In the genomic region with DNA sequence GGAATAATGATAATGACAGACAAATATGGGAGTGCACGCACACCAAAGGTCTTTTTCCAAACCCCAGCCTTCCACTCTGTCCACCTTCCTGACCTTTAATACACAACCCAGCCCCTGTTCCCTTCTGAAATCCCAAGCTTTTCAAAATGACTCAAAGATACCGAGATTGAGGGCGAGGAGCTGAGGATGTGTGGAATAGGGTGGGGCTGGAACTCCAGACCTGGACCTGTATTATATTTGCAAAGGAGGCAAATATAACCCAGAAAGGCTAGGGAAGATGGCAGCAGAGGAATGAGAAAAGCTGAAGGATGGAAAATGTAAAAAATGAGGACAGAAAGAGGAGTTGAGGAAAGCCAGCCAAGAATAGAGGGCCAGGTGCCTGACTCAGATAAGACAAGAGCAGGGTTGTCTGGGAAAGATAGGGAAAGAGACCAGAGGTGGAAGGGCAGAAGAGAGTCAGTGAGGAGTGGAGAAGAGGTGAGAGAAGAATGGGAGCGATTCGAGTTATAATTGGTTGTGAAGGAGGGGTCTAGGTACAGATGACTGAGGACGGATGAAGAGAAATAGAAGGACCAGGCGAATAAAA, we compare ENCODE assay signal across 8 cellular contexts. TPM values are rescaled to one million over a fixed set of nuclear protein-coding genes. Genes with fewer than 3 reads are reported as not detected.
DNase-seq lines count a peak whose midpoint lies in the region; ATAC-seq and TF ChIP-seq lines count a peak whose summit lies in the region.

No MANE protein-coding gene starts in this region.

- no peak overlapping the region for H3K9ac ChIP-seq in adipocyte (ENCODE audit: low read length)

- H3K27me3 ChIP-seq in adipocyte (replicated peaks; ENCODE audit: control insufficient read depth, insufficient read depth, low read length) (no peaks in the 10 kb centered on the region), layer of hippocampus (ENCODE audit: control insufficient read depth, insufficient read depth, low read length) (no peaks in the 10 kb centered on the region), upper lobe of right lung (no peaks in the 10 kb centered on the region)

- H3K4me1 ChIP-seq in HEK293 (ENCODE audit: control insufficient read depth, insufficient read depth, low read length) (peaks cover 34% of the 10 kb centered on the region), adipocyte (ENCODE audit: control insufficient read depth, insufficient read depth, low read length) (peaks cover 32% of the 10 kb centered on the region), upper lobe of right lung (peaks cover 33% of the 10 kb centered on the region)

- H3K9me3 ChIP-seq in HEK293 (ENCODE audit: control insufficient read depth, insufficient read depth, low read depth, low read length) = no peaks in the 10 kb centered on the region
- no peaks in the 10 kb centered on the region for H3K9me3 ChIP-seq in adipocyte (ENCODE audit: control insufficient read depth, low read length)
- H3K9me3 ChIP-seq in upper lobe of right lung = no peaks in the 10 kb centered on the region

- H3K36me3 ChIP-seq in HEK293 (ENCODE audit: control insufficient read depth in 2 of 2, insufficient read depth in 1 of 2, low read length in 2 of 2) = peaks cover 5 to 9% of the 10 kb centered on the region in 2 experiments; a peak in 2 of 3 replicates
- H3K36me3 ChIP-seq in adipocyte (ENCODE audit: control insufficient read depth, insufficient read depth, low read length, severe bottlenecking) = peaks cover 6% of the 10 kb centered on the region
- H3K36me3 ChIP-seq in upper lobe of right lung = peaks cover 4% of the 10 kb centered on the region

- CTCF ChIA-PET in HEK293 (lab: Yijun Ruan, JAX) = interaction anchor here (0.6 to 7.8 kb wide), 7 partner anchors 11 to 300 kb away, joined by 3 to 140 read pairs (median 4); a partner anchor contains a TSS

- ATAC-seq in upper lobe of right lung = no peak
- ATAC-seq in HG03039 (IDR thresholded peaks at IDR 0.05; ENCODE audit: unreplicated experiment) = no peak
- no peak for ATAC-seq in GM19328 (IDR thresholded peaks at IDR 0.05; ENCODE audit: unreplicated experiment)

- TF ChIP-seq CTCF in HEK293 (tag by site-specific recombination; IDR thresholded peaks at IDR 0.05) (no peak), upper lobe of right lung (IDR thresholded peaks at IDR 0.05) (no peak)

- peak; percentile 44 for DNase-seq in ACHN
- peak; percentile 34 for DNase-seq in adipocyte (ENCODE audit: low read depth)
- DNase-seq in upper lobe of right lung = no peak
- DNase-seq in SIG-M5 treated with dmso at 0.1 percent for 504 hours (lab: John Stamatoyannopoulos, UW; ENCODE audit: unreplicated experiment) = no peak

- H3K27ac ChIP-seq in HEK293 (ENCODE audit: extremely low read depth, low read depth, low read length) = peak overlapping the region; percentile 92
- peak overlapping the region; percentile 98 for H3K27ac ChIP-seq in layer of hippocampus (ENCODE audit: low read depth, low read length)
- peak overlapping the region; percentile 80 for H3K27ac ChIP-seq in upper lobe of right lung

- in situ Hi-C loops in ACHN (cut with HindIII; ENCODE audit: low pct_ligation_motif_present, low pct_unique_long_range_greater_than_20kb, low sequenced_read_pairs) = no loop called here

- intact Hi-C loops in upper lobe of right lung (cut with DNase I) = no loop called here

- POLR2A ChIA-PET in HEK293 (lab: Yijun Ruan, JAX) = interaction anchor here (1.6 to 3.9 kb wide), 3 partner anchors 11 to 87 kb away, joined by 4 to 79 read pairs (median 36); a partner anchor contains a TSS

- H3K4me3 ChIP-seq in HEK293 (ENCODE audit: low read depth, low read length) (no peak overlapping the region), adipocyte (ENCODE audit: low read length) (peak overlapping the region; percentile 90), upper lobe of right lung (peak overlapping the region; percentile 75)

TF ChIP-seq in HEK293, 187 proteins besides CTCF, POLR2A, EP300 and RAD21 (continues in another document):
- TF ChIP-seq ZNF350 (tag by site-specific recombination; IDR thresholded peaks at IDR 0.05) (no peak), PRDM1 (tag by site-specific recombination; IDR thresholded peaks at IDR 0.05) (peak; percentile 90), ZNF366 (tag by site-specific recombination; conservative IDR thresholded peaks at IDR 0.05) (peak; percentile 95), ZNF335 (tag by site-specific recombination; conservative IDR thresholded peaks at IDR 0.05) (peak; percentile 60; the same call in 1 of the 2 replicates), ZNF837 (tag by site-specific recombination; IDR thresholded peaks at IDR 0.05) (no peak), ZBTB17 (tag by site-specific recombination; IDR thresholded peaks at IDR 0.05) (peak; percentile 24; the same call in 1 of the 2 replicates), ZNF423 (tag by site-specific recombination; IDR thresholded peaks at IDR 0.05) (no peak)
- TF ChIP-seq, protein P1, sequence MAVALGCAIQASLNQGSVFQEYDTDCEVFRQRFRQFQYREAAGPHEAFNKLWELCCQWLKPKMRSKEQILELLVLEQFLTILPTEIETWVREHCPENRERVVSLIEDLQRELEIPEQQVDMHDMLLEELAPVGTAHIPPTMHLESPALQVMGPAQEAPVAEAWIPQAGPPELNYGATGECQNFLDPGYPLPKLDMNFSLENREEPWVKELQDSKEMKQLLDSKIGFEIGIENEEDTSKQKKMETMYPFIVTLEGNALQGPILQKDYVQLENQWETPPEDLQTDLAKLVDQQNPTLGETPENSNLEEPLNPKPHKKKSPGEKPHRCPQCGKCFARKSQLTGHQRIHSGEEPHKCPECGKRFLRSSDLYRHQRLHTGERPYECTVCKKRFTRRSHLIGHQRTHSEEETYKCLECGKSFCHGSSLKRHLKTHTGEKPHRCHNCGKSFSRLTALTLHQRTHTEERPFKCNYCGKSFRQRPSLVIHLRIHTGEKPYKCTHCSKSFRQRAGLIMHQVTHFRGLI (tag by site-specific recombination; IDR thresholded peaks at IDR 0.05) = no peak
- TF ChIP-seq, protein P2, sequence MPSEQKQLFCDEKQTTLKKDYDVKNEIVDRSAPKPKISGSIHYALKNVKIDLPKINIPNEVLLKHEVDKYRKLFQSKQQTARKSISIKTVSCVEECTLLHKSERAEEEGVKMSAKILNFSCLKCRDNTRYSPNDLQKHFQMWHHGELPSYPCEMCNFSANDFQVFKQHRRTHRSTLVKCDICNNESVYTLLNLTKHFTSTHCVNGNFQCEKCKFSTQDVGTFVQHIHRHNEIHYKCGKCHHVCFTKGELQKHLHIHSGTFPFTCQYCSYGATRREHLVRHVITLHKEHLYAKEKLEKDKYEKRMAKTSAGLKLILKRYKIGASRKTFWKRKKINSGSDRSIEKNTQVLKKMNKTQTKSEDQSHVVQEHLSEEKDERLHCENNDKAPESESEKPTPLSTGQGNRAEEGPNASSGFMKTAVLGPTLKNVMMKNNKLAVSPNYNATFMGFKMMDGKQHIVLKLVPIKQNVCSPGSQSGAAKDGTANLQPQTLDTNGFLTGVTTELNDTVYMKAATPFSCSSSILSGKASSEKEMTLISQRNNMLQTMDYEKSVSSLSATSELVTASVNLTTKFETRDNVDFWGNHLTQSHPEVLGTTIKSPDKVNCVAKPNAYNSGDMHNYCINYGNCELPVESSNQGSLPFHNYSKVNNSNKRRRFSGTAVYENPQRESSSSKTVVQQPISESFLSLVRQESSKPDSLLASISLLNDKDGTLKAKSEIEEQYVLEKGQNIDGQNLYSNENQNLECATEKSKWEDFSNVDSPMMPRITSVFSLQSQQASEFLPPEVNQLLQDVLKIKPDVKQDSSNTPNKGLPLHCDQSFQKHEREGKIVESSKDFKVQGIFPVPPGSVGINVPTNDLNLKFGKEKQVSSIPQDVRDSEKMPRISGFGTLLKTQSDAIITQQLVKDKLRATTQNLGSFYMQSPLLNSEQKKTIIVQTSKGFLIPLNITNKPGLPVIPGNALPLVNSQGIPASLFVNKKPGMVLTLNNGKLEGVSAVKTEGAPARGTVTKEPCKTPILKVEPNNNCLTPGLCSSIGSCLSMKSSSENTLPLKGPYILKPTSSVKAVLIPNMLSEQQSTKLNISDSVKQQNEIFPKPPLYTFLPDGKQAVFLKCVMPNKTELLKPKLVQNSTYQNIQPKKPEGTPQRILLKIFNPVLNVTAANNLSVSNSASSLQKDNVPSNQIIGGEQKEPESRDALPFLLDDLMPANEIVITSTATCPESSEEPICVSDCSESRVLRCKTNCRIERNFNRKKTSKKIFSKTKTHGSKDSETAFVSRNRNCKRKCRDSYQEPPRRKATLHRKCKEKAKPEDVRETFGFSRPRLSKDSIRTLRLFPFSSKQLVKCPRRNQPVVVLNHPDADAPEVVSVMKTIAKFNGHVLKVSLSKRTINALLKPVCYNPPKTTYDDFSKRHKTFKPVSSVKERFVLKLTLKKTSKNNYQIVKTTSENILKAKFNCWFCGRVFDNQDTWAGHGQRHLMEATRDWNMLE (tag by site-specific recombination; conservative IDR thresholded peaks at IDR 0.05; ENCODE audit: low read depth) = peak; percentile 13; the same call in 1 of the 2 replicates
- TF ChIP-seq, protein P3, sequence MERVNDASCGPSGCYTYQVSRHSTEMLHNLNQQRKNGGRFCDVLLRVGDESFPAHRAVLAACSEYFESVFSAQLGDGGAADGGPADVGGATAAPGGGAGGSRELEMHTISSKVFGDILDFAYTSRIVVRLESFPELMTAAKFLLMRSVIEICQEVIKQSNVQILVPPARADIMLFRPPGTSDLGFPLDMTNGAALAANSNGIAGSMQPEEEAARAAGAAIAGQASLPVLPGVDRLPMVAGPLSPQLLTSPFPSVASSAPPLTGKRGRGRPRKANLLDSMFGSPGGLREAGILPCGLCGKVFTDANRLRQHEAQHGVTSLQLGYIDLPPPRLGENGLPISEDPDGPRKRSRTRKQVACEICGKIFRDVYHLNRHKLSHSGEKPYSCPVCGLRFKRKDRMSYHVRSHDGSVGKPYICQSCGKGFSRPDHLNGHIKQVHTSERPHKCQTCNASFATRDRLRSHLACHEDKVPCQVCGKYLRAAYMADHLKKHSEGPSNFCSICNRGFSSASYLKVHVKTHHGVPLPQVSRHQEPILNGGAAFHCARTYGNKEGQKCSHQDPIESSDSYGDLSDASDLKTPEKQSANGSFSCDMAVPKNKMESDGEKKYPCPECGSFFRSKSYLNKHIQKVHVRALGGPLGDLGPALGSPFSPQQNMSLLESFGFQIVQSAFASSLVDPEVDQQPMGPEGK (tag by site-specific recombination; IDR thresholded peaks at IDR 0.05) = peak; percentile 18; the same call in 1 of the 2 replicates

RNA-seq across cellular contexts. Expression of a gene that starts 1.0 kb away (rescaled TPM):
- 323 TPM for total RNA-seq in upper lobe of right lung

RNA-seq across cellular contexts. Expression of a gene that starts 7.2 kb away (rescaled TPM):
- total RNA-seq in upper lobe of right lung = 1.5 TPM

RNA-seq across cellular contexts. Expression of a gene that starts 12.2 kb away (rescaled TPM):
- total RNA-seq in upper lobe of right lung = 118 TPM

RNA-seq across cellular contexts. Expression of a gene that starts 24.2 kb away (rescaled TPM):
- total RNA-seq in upper lobe of right lung = 67.6 TPM

RNA-seq across cellular contexts. Expression of a gene that starts 41.3 kb away (rescaled TPM):
- 57.9 TPM for total RNA-seq in upper lobe of right lung

Comparison
In these comparisons a context has a peak if more than half of its experiments do, and no peak if none do; other contexts are left out.
1. DNase-seq: peak in ACHN (single experiment) and adipocyte (single experiment); none in upper lobe of right lung (single experiment) and SIG-M5 treated with dmso at 0.1 percent for 504 hours (single experiment).
2. Peak in every context shown above with its lines, with median percentiles within 50 percentile points of each other: H3K27ac ChIP-seq.